Comparison of ENCODE assay signal across 8 cellular contexts in the genomic region with DNA sequence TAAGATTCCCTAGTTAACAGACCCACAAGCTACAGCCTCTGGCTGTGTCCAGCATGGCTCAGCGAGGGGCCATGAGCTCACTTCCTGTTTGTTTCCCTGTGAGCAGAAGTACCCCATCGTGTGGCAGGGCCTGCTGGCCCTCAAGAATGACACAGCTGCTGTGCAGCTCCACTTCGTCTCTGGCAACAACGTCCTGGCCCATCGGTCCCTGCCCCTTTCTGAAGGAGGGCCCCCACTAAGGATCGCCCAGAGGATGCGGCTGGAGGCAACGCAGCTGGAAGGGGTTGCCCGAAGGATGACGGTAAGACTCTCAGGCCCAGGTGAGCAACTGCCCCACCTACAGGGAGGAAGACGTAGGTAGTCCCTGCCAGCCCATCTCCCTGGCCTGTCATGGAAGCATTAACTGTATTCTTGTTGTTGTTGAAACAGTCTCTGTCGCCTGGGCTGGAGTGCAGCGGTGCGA. TPM values are rescaled to one million over a fixed set of nuclear protein-coding genes. Genes with fewer than 3 reads are reported as not detected.
DNase-seq lines count a peak whose midpoint lies in the region; TF ChIP-seq lines count a peak whose summit lies in the region.

No MANE protein-coding gene starts in this region.

- H3K27me3 ChIP-seq in OCI-LY1 (ENCODE audit: insufficient read depth, low read length) = no peaks in the 10 kb centered on the region
- H3K27me3 ChIP-seq in trophoblast cell (ENCODE audit: insufficient read depth, low read length) = no peaks in the 10 kb centered on the region

- H3K79me1 ChIP-seq in trophoblast cell (ENCODE audit: low read length) = peaks cover 7% of the 10 kb centered on the region

- no peak overlapping the region for H3K4me3 ChIP-seq in OCI-LY1 (ENCODE audit: low read depth, low read length, poor library complexity, severe bottlenecking)
- H3K4me3 ChIP-seq in trophoblast cell (ENCODE audit: low read depth, low read length) = no peak overlapping the region

- no peak overlapping the region for H3K14ac ChIP-seq in trophoblast cell (ENCODE audit: low read length)

- H3K79me2 ChIP-seq in OCI-LY1 (ENCODE audit: insufficient read depth, low read length) = no peaks in the 10 kb centered on the region
- no peaks in the 10 kb centered on the region for H3K79me2 ChIP-seq in trophoblast cell (ENCODE audit: control insufficient read depth, insufficient read depth, low read length, poor library complexity)

- no peak overlapping the region for H2BK12ac ChIP-seq in trophoblast cell (ENCODE audit: low read length)

- H4K12ac ChIP-seq in trophoblast cell (ENCODE audit: low read depth, low read length) = no peak overlapping the region

- no peak overlapping the region for H3K23ac ChIP-seq in trophoblast cell (ENCODE audit: low read length)

- no peak overlapping the region for H2BK120ac ChIP-seq in trophoblast cell (ENCODE audit: insufficient read depth, low read length, poor library complexity)

- H3K27ac ChIP-seq in OCI-LY1 (ENCODE audit: low read depth, low read length, poor library complexity, severe bottlenecking) = peak overlapping the region; percentile 60
- peak overlapping the region; percentile 49 for H3K27ac ChIP-seq in trophoblast cell (ENCODE audit: low read depth, low read length)

- WGBS in trophoblast cell (ENCODE audit: extremely low coverage, insufficient coverage, insufficient read length) = no CpG with 5 or more reads among the region's 14 CpGs

- H3K4me1 ChIP-seq in OCI-LY1 (ENCODE audit: insufficient read depth, low read length, severe bottlenecking) (peaks cover 9% of the 10 kb centered on the region), trophoblast cell (ENCODE audit: control insufficient read depth in 1 of 2, insufficient read depth in 2 of 2, low read length in 2 of 2) (peaks cover 21 to 23% of the 10 kb centered on the region in 2 experiments)

- H4K20me1 ChIP-seq in OCI-LY1 (ENCODE audit: insufficient read depth, low read length) = no peaks in the 10 kb centered on the region

- POLR2A ChIA-PET in GM10248 (lab: Yijun Ruan, JAX) = interaction anchor here (0.5 to 0.6 kb wide), 2 partner anchors 126 to 170 kb away, joined by 3 to 4 read pairs; no protein-coding TSS in a partner anchor

- no peak overlapping the region for H2AFZ ChIP-seq in OCI-LY1 (ENCODE audit: low read length)
- no peak overlapping the region for H2AFZ ChIP-seq in trophoblast cell (ENCODE audit: insufficient read depth, low read length, poor library complexity)

- no peak overlapping the region; the same call in 1 of the 2 replicates for H3K4me2 ChIP-seq in OCI-LY1 (ENCODE audit: low read length)
- no peak overlapping the region for H3K4me2 ChIP-seq in trophoblast cell (ENCODE audit: low read length)

- H3F3A ChIP-seq in OCI-LY1 (ENCODE audit: insufficient read depth, low read length) = no peaks in the 10 kb centered on the region

- DNase-seq in GM10248 (ENCODE audit: extremely low spot score) (peak; percentile 19), dermis blood vessel endothelial cell (peak; percentile 85), trophoblast cell (peak; percentile 29 to 41), NCI-H1092 (lab: John Stamatoyannopoulos, UW) (no peak), C1 segment of cervical spinal cord (lab: John Stamatoyannopoulos, UW) (no peak), LoVo (ENCODE audit: low spot score) (no peak), SIG-M5 (lab: John Stamatoyannopoulos, UW) (no peak)

- H3K9ac ChIP-seq in OCI-LY1 (ENCODE audit: low read length) (no peak overlapping the region), trophoblast cell (ENCODE audit: low read length) (no peak overlapping the region)

- no peaks in the 10 kb centered on the region for H3K9me2 ChIP-seq in OCI-LY1 (ENCODE audit: low read depth, low read length)

- H3K36me3 ChIP-seq in OCI-LY1 (ENCODE audit: insufficient read depth, low read length) = peaks cover 97% of the 10 kb centered on the region
- peaks cover 70 to 76% of the 10 kb centered on the region in 2 experiments for H3K36me3 ChIP-seq in trophoblast cell (ENCODE audit: control insufficient read depth in 1 of 2, insufficient read depth in 2 of 2, low read length in 2 of 2)

- no peak overlapping the region for H4K8ac ChIP-seq in trophoblast cell (ENCODE audit: low read depth, low read length)

- peak overlapping the region; percentile 18 for H2BK5ac ChIP-seq in trophoblast cell (ENCODE audit: low read depth, low read length, poor library complexity)

- CTCF ChIA-PET in GM10248 (lab: Yijun Ruan, JAX) = interaction anchor here (0.8 to 1.0 kb wide), 2 partner anchors 9 to 12 kb away, joined by 3 to 5 read pairs; no protein-coding TSS in a partner anchor

- no peak overlapping the region for H3K4ac ChIP-seq in trophoblast cell (ENCODE audit: low read depth, low read length)

- no peak overlapping the region for H2AK5ac ChIP-seq in trophoblast cell (ENCODE audit: low read length)

- TF ChIP-seq CTCF in GM10248 (IDR thresholded peaks at IDR 0.05; ENCODE audit: control extremely low read depth, extremely low read depth, low read depth, missing control alignments) (peak; percentile 11), OCI-LY1 (IDR thresholded peaks at IDR 0.05; ENCODE audit: low read length) (peak; percentile 53)

- H3K9me3 ChIP-seq in OCI-LY1 (ENCODE audit: low read length) (no peaks in the 10 kb centered on the region), trophoblast cell (ENCODE audit: insufficient read depth, low read depth, low read length) (peaks cover 2% of the 10 kb centered on the region)

- peak overlapping the region; percentile 5 for H4K91ac ChIP-seq in trophoblast cell (ENCODE audit: low read depth, low read length)

- H3K18ac ChIP-seq in trophoblast cell (ENCODE audit: low read length) = no peak overlapping the region

RNA-seq across cellular contexts. Expression of gene ZBTB17, which starts 38.2 kb away (rescaled TPM):
- total RNA-seq in dermis blood vessel endothelial cell = 45.6 and 49.7 TPM in 2 replicates
- 28.3 and 29.2 TPM in 2 replicates for polyA plus RNA-seq in trophoblast cell (2013)

Comparison
In these comparisons a context has a peak if more than half of its experiments do, and no peak if none do; other contexts are left out.
1. DNase-seq: peak in GM10248 (single experiment), dermis blood vessel endothelial cell (single experiment) and trophoblast cell (2 of 2); none in NCI-H1092 (single experiment), C1 segment of cervical spinal cord (0 of 14), LoVo (single experiment) and SIG-M5 (single experiment).